Comparison of ENCODE assay signal across 25 cellular contexts in the genomic region with DNA sequence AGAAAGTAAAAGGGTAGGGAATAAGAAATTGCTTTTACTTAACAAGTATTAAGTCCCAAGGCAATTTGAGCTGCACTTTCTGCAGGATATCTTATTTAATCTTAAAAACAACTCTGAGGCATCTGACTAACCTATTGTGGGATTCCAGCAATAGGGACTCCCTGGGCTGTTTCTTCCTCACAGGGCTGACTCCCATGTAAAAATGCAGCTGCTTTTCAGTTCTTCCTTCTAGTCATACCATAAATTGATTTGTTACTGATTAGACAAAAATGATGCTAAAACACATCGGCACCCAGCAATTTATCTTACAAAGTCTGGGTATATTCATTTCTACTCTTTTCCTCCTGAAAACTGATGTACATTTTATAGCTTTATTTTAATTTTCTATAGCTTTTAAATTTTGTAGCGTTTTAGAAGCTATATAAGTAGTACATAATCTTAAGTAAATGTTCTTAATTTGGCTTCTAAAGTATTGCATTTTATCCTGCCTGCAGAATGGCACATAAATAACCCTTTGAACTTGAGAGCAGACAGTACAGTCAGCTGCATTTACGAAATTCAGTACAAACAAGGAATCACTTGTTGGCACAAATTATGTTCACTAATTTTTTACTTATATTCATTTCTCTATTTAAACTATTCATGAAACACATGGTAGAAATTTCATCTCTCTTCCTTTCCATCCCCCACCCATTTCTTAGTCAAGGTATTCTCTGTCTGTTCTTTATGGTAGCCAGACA.
DNase-seq lines count a peak whose midpoint lies in the region; ATAC-seq, FAIRE-seq and TF ChIP-seq lines count a peak whose summit lies in the region.
"Had no signal": no experiment of that assay in that cellular context is flagged by ENCODE, and none has a peak within 500 bp of the region (broad histone marks: within the 10 kb centered on the region; RNA-seq: fewer than 3 reads in every experiment).

No MANE protein-coding gene starts in this region.

- no peaks in the 10 kb centered on the region for H3K9me3 ChIP-seq in Loucy (ENCODE audit: insufficient read depth, low read depth, low read length)
- peaks cover 0 to 3% (median 0%) of the 10 kb centered on the region in 3 donors for H3K9me3 ChIP-seq in body of pancreas

- H3K36me3 ChIP-seq in Loucy (ENCODE audit: insufficient read depth, low read length) (no peaks in the 10 kb centered on the region), body of pancreas (replicated peaks in 1 of 2; ENCODE audit: insufficient read depth in 1 of 2, low read depth in 2 of 2) (no peaks in the 10 kb centered on the region)

- TF ChIP-seq CTCF in Loucy (conservative IDR thresholded peaks at IDR 0.05; ENCODE audit: low read length) (no peak), body of pancreas (IDR thresholded peaks at IDR 0.05) (no peak)

- peaks cover 46% of the 10 kb centered on the region for H3K4me1 ChIP-seq in Loucy (ENCODE audit: insufficient read depth, low read length, poor library complexity, severe bottlenecking)
- H3K4me1 ChIP-seq in body of pancreas, result peaks cover 67% of the 10 kb centered on the region

- no peaks in the 10 kb centered on the region for H3K9me2 ChIP-seq in Loucy (replicated peaks; ENCODE audit: low read depth, low read length)

- H3K4me2 ChIP-seq in Loucy (ENCODE audit: low read depth, low read length, poor library complexity, severe bottlenecking), result no peak overlapping the region
- H3K4me2 ChIP-seq: KMS-11 had no signal

- DNase-seq in ELR (ENCODE audit: low read depth) (peak; percentile 5), body of pancreas (no peak), dedifferentiated amniotic fluid mesenchymal stem cell (ENCODE audit: extremely low spot score) (no peak), NCI-H1417 treated with DMSO at 0.1 percent for 48 hours (lab: John Stamatoyannopoulos, UW) (no peak), MV-4-11 (lab: John Stamatoyannopoulos, UW) (no peak), HPDE6-E6E7 (ENCODE audit: extremely low spot score) (no peak)
- DNase-seq: CD4-positive, CD25-positive, alpha-beta regulatory T cell; COR-L47; DMS79 treated with DMSO at 0.1 percent for 48 hours; IMR-90; NCI-H1417; NCI-H187; NCI-H2107; NCI-H446 treated with DMSO at 0.1 percent for 48 hours; NCI-H526 treated with DMSO at 0.1 percent for 48 hours; PC-3; RPMI8226; SHP77; SW 1271 had no signal

- H3K27me3 ChIP-seq in Loucy (ENCODE audit: insufficient read depth, low read length, poor library complexity, severe bottlenecking) (no peaks in the 10 kb centered on the region), body of pancreas (no peaks in the 10 kb centered on the region)

- 18 to 23% methylated on average over 3 of the region's 3 CpGs for WGBS in body of pancreas, 2 donors

- H4K20me1 ChIP-seq in Loucy (ENCODE audit: insufficient read depth, low read length, poor library complexity, severe bottlenecking), result no peaks in the 10 kb centered on the region

- H3K27ac ChIP-seq in body of pancreas, result peak overlapping the region; percentile 15 to 90 (median 74)
- H3K27ac ChIP-seq: KMS-11, SK-N-MC had no signal

- FAIRE-seq in islet of Langerhans (lab: Jason Lieb, UNC), result peak; percentile 36
- FAIRE-seq: GM12891, HTR-8/SVneo had no signal

- intact Hi-C loops in body of pancreas (cut with DNase I), result no loop called here

- no peak overlapping the region for H3K4me3 ChIP-seq in Loucy (ENCODE audit: low read length, poor library complexity, severe bottlenecking)
- H3K4me3 ChIP-seq in body of pancreas, result no peak overlapping the region
- H3K4me3 ChIP-seq: SK-N-MC had no signal

- no peaks in the 10 kb centered on the region for H3F3A ChIP-seq in Loucy (ENCODE audit: low read depth)

- no peak overlapping the region for H2AFZ ChIP-seq in Loucy (ENCODE audit: low read length)

- ATAC-seq in body of pancreas, result no peak
- ATAC-seq: PC-3 had no signal

- no peaks in the 10 kb centered on the region for H3K79me2 ChIP-seq in Loucy (ENCODE audit: insufficient read depth, low read length)

- TF ChIP-seq POLR2A in body of pancreas (IDR thresholded peaks at IDR 0.05), result no peak

- peak overlapping the region; percentile 56 for H3K9ac ChIP-seq in Loucy (ENCODE audit: low read depth, low read length, poor library complexity, severe bottlenecking)
- H3K9ac ChIP-seq: KMS-11 had no signal
